In genomic region chr2:196537311-196537710, GRCh38 we compare ENCODE assay signal across 16 cellular contexts. TPM values are rescaled to one million over a fixed set of nuclear protein-coding genes. Genes with fewer than 3 reads are reported as not detected.
DNase-seq lines count a peak whose midpoint lies in the region; ATAC-seq and TF ChIP-seq lines count a peak whose summit lies in the region.
"Had no signal": no experiment of that assay in that cellular context is flagged by ENCODE, and none has a peak within 500 bp of the region (broad histone marks: within the 10 kb centered on the region; RNA-seq: fewer than 3 reads in every experiment).

No MANE protein-coding gene starts in this region.

- H3K36me3 ChIP-seq in heart left ventricle: no peaks in the 10 kb centered on the region
- H3K36me3 ChIP-seq: BLaER1 treated with 17β-estradiol and CSF1 and Interleukin-3, amounts not matched to agents 10 nM and 100 nM had no signal

- CTCF ChIA-PET in activated CD4-positive, alpha-beta T cell treated with anti-CD3 and anti-CD28 coated beads for 36 hours (lab: Charles Lee): no interaction called here

- no peak for TF ChIP-seq POLR2A in heart left ventricle (IDR thresholded peaks at IDR 0.05)

- POLR2A ChIA-PET in activated CD4-positive, alpha-beta T cell treated with anti-CD3 and anti-CD28 coated beads for 36 hours (lab: Charles Lee): no interaction called here

- H3K4me3 Mint-ChIP-seq in activated CD4-positive, alpha-beta T cell treated with anti-CD3 and anti-CD28 coated beads, Interleukin-2, amount 10 ng/mL, durations not matched to agents 24 days and 14 days: no peak overlapping the region
- no peak overlapping the region for H3K4me3 Mint-ChIP-seq in activated CD4-positive, alpha-beta T cell treated with anti-CD3 and anti-CD28 coated beads for 36 hours
- H3K4me3 Mint-ChIP-seq in mesothelial cell of epicardium: no peak overlapping the region
- H3K4me3 Mint-ChIP-seq: CD4-positive, CD25-positive, alpha-beta regulatory T cell; GM23338 had no signal

- ATAC-seq in activated CD4-positive, alpha-beta T cell treated with anti-CD3 and anti-CD28 coated beads for 36 hours: no peak
- ATAC-seq in heart left ventricle: peak in 3 of 4 donors; percentile 31 to 61 (median 35)
- ATAC-seq: GM23338 had no signal

- no peaks in the 10 kb centered on the region for H3K27me3 ChIP-seq in heart left ventricle
- H3K27me3 ChIP-seq: BLaER1 treated with 17β-estradiol and CSF1 and Interleukin-3, amounts not matched to agents 10 nM and 100 nM had no signal

- no peaks in the 10 kb centered on the region for H3K9me3 ChIP-seq in heart left ventricle
- H3K9me3 ChIP-seq: BLaER1 treated with 17β-estradiol and CSF1 and Interleukin-3, amounts not matched to agents 10 nM and 100 nM had no signal

- H3K9me3 Mint-ChIP-seq in activated CD4-positive, alpha-beta T cell treated with anti-CD3 and anti-CD28 coated beads, Interleukin-2, amount 10 ng/mL, durations not matched to agents 24 days and 14 days: no peaks in the 10 kb centered on the region
- H3K9me3 Mint-ChIP-seq in activated CD4-positive, alpha-beta T cell treated with anti-CD3 and anti-CD28 coated beads for 36 hours (ENCODE audit: low read depth): no peaks in the 10 kb centered on the region
- no peaks in the 10 kb centered on the region for H3K9me3 Mint-ChIP-seq in mesothelial cell of epicardium
- H3K9me3 Mint-ChIP-seq: GM23338 had no signal

- no peak overlapping the region for H3K27ac Mint-ChIP-seq in activated CD4-positive, alpha-beta T cell treated with anti-CD3 and anti-CD28 coated beads, Interleukin-2, amount 10 ng/mL, durations not matched to agents 24 days and 14 days
- H3K27ac Mint-ChIP-seq in activated CD4-positive, alpha-beta T cell treated with anti-CD3 and anti-CD28 coated beads for 36 hours: no peak overlapping the region
- peak overlapping the region; percentile 3 for H3K27ac Mint-ChIP-seq in mesothelial cell of epicardium
- H3K27ac Mint-ChIP-seq: CD4-positive, CD25-positive, alpha-beta regulatory T cell; GM23338 had no signal

- no peak overlapping the region for H3K4me3 ChIP-seq in heart left ventricle
- H3K4me3 ChIP-seq: BLaER1 treated with 17β-estradiol and CSF1 and Interleukin-3, amounts not matched to agents 10 nM and 100 nM; GM23338 had no signal

- intact Hi-C loops in activated CD4-positive, alpha-beta T cell treated with anti-CD3 and anti-CD28 coated beads, Interleukin-2, amount 10 ng/mL, durations not matched to agents 24 days and 14 days (cut with micrococcal nuclease): no loop called here
- intact Hi-C loops in activated CD4-positive, alpha-beta T cell treated with anti-CD3 and anti-CD28 coated beads for 36 hours (cut with DNase I, micrococcal nuclease): no loop called here
- intact Hi-C loops in heart left ventricle (cut with DNase I): loop anchor here in 2 of 10 donors (5.0 to 10.0 kb wide), 2 partner anchors 57 to 60 kb away; partner anchors contain the start of gene HECW2 (in 1 of the 2)

- TF ChIP-seq CTCF in heart left ventricle (IDR thresholded peaks at IDR 0.05) (no peak), mesothelial cell of epicardium (IDR thresholded peaks at IDR 0.05; ENCODE audit: unreplicated experiment) (no peak)

- H3K27me3 Mint-ChIP-seq in activated CD4-positive, alpha-beta T cell treated with anti-CD3 and anti-CD28 coated beads, Interleukin-2, amount 10 ng/mL, durations not matched to agents 24 days and 14 days: peaks cover 12% of the 10 kb centered on the region
- peaks cover 4% of the 10 kb centered on the region for H3K27me3 Mint-ChIP-seq in activated CD4-positive, alpha-beta T cell treated with anti-CD3 and anti-CD28 coated beads for 36 hours
- H3K27me3 Mint-ChIP-seq in mesothelial cell of epicardium (ENCODE audit: low read depth): no peaks in the 10 kb centered on the region

- H3K4me1 Mint-ChIP-seq in activated CD4-positive, alpha-beta T cell treated with anti-CD3 and anti-CD28 coated beads, Interleukin-2, amount 10 ng/mL, durations not matched to agents 24 days and 14 days: peaks cover 16% of the 10 kb centered on the region
- no peaks in the 10 kb centered on the region for H3K4me1 Mint-ChIP-seq in activated CD4-positive, alpha-beta T cell treated with anti-CD3 and anti-CD28 coated beads for 36 hours
- peaks cover 40% of the 10 kb centered on the region for H3K4me1 Mint-ChIP-seq in mesothelial cell of epicardium

- H3K36me3 Mint-ChIP-seq in activated CD4-positive, alpha-beta T cell treated with anti-CD3 and anti-CD28 coated beads, Interleukin-2, amount 10 ng/mL, durations not matched to agents 24 days and 14 days (ENCODE audit: low read depth): no peaks in the 10 kb centered on the region
- no peaks in the 10 kb centered on the region for H3K36me3 Mint-ChIP-seq in activated CD4-positive, alpha-beta T cell treated with anti-CD3 and anti-CD28 coated beads for 36 hours (ENCODE audit: low read depth)
- H3K36me3 Mint-ChIP-seq in mesothelial cell of epicardium: no peaks in the 10 kb centered on the region
- H3K36me3 Mint-ChIP-seq: CD4-positive, CD25-positive, alpha-beta regulatory T cell had no signal

- DNase-seq in activated CD4-positive, alpha-beta T cell treated with anti-CD3 and anti-CD28 coated beads, Interleukin-2, amount 10 ng/mL, durations not matched to agents 24 days and 14 days: peak; percentile 48
- DNase-seq in activated CD4-positive, alpha-beta T cell treated with anti-CD3 and anti-CD28 coated beads for 36 hours: no peak
- DNase-seq in cerebellum (ENCODE audit: low spot score): peak; percentile 24
- no peak for DNase-seq in heart left ventricle
- DNase-seq in mesothelial cell of epicardium (ENCODE audit: low spot score in 2 of 2, unreplicated experiment in 2 of 2): no peak
- no peak for DNase-seq in NCI-H128 (lab: John Stamatoyannopoulos, UW; ENCODE audit: unreplicated experiment)
- DNase-seq in germinal center (ENCODE audit: low spot score): no peak
- no peak for DNase-seq in T-helper 2 cell
- DNase-seq: Calu3; CD4-positive, CD25-positive, alpha-beta regulatory T cell; DMS 273 treated with DMSO at 0.1 percent for 48 hours; H7 had no signal

- 72 to 79% (median 73%) methylated on average over 8 of the region's 8 CpGs for WGBS in heart left ventricle, 4 donors

- peak overlapping the region in 7 of 12 donors; percentile 38 to 86 (median 69) for H3K27ac ChIP-seq in heart left ventricle
- H3K27ac ChIP-seq: 22Rv1; BLaER1 treated with 17β-estradiol and CSF1 and Interleukin-3, amounts not matched to agents 10 nM and 100 nM; HL-60 had no signal

- peaks cover 0 to 35% (median 0%) of the 10 kb centered on the region in 12 donors for H3K4me1 ChIP-seq in heart left ventricle

RNA-seq across cellular contexts. Expression of gene HECW2, which starts 56.0 kb away (rescaled TPM):
- total RNA-seq in activated CD4-positive, alpha-beta T cell treated with anti-CD3 and anti-CD28 coated beads, Interleukin-2, amount 10 ng/mL, durations not matched to agents 24 days and 14 days: 0.50 and 0.63 TPM in 2 replicates
- total RNA-seq in activated CD4-positive, alpha-beta T cell treated with anti-CD3 and anti-CD28 coated beads for 36 hours: 1 to 10 TPM; 1.3 to 1.6 TPM
- total RNA-seq in cerebellum (75.0 TPM), heart left ventricle (10 to 100 TPM; 22.3 to 58.4 (median 36.6) TPM), mesothelial cell of epicardium (17.5 to 24.2 TPM (median 22.0 TPM) in 3 replicates)
- 1 to 10 TPM; 2.9 to 6.3 TPM for polyA plus RNA-seq in heart left ventricle

Comparison
In these comparisons a context has a peak if more than half of its experiments do, and no peak if none do; other contexts are left out.
1. DNase-seq: peak in activated CD4-positive, alpha-beta T cell treated with anti-CD3 and anti-CD28 coated beads, Interleukin-2, amount 10 ng/mL, durations not matched to agents 24 days and 14 days (single experiment) and cerebellum (single experiment); none in activated CD4-positive, alpha-beta T cell treated with anti-CD3 and anti-CD28 coated beads for 36 hours (single experiment), heart left ventricle (0 of 5), mesothelial cell of epicardium (0 of 2), NCI-H128 (single experiment), germinal center (single experiment) and T-helper 2 cell (0 of 5).